25 cellular contexts compared by ENCODE assay signal in genomic region chr15:74060251-74060650, GRCh38. TPM values are rescaled to one million over a fixed set of nuclear protein-coding genes. Genes with fewer than 3 reads are reported as not detected.
"Had no signal": no experiment of that assay in that cellular context is flagged by ENCODE, and none has a peak within 500 bp of the region (broad histone marks: within the 10 kb centered on the region; RNA-seq: fewer than 3 reads in every experiment).

No MANE protein-coding gene starts in this region.

- ATAC-seq: foreskin keratinocyte, heart left ventricle, left lobe of liver, natural killer cell, right cardiac atrium had no signal

- H3K27me3 ChIP-seq: colonic mucosa, heart left ventricle, ovary had no signal

- H3K4me3 Mint-ChIP-seq: endodermal cell, mesothelial cell of epicardium, natural killer cell, neural crest cell had no signal

- H3K4me1 Mint-ChIP-seq: endodermal cell, mesothelial cell of epicardium, natural killer cell, neural crest cell had no signal

- H3K27ac ChIP-seq: colonic mucosa, foreskin keratinocyte, heart left ventricle, ovary, tibial artery had no signal

- H3K9me3 ChIP-seq: colonic mucosa, heart left ventricle, ovary, tibial artery had no signal

- H3K27ac Mint-ChIP-seq: endodermal cell, mesothelial cell of epicardium, natural killer cell, progenitor cell of endocrine pancreas had no signal

- H3K27me3 Mint-ChIP-seq: stimulated activated naive CD8-positive, alpha-beta T cell treated with anti-CD3 and anti-CD28 coated beads, Interleukin-15, Interleukin-2, amounts not matched to agents 100 ng/mL and 50 ng/mL, for 24 hours had no signal

- H3K4me3 ChIP-seq: colonic mucosa, heart left ventricle, ovary, tibial artery had no signal

- H3K36me3 Mint-ChIP-seq: mesothelial cell of epicardium, natural killer cell had no signal

- H3K9me3 Mint-ChIP-seq: mesothelial cell of epicardium; natural killer cell; neural crest cell; stimulated activated naive CD8-positive, alpha-beta T cell treated with anti-CD3 and anti-CD28 coated beads, Interleukin-15, Interleukin-2, amounts not matched to agents 100 ng/mL and 50 ng/mL, for 24 hours had no signal

- DNase-seq: effector CD4-positive, alpha-beta T cell; endodermal cell; erythroblast; foreskin keratinocyte; heart left ventricle; hippocampal formation; natural killer cell; nucleus accumbens; right cardiac atrium; small intestine; stimulated activated CD4-positive, alpha-beta T cell treated with anti-CD3 and anti-CD28 coated beads, Interleukin-2, amount 100 ng/mL, for 48 hours; tibial artery had no signal

- H3K4me1 ChIP-seq: colonic mucosa, foreskin keratinocyte, heart left ventricle, tibial artery had no signal

- H3K36me3 ChIP-seq: colonic mucosa, heart left ventricle, ovary, tibial artery had no signal

RNA-seq across cellular contexts. Expression of gene GOLGA6A, which starts 22.1 kb away (rescaled TPM):
- total RNA-seq: colonic mucosa, dermis microvascular lymphatic vessel endothelial cell, endothelial cell of umbilical vein, foreskin keratinocyte, heart left ventricle, mucosa of gallbladder, myocyte, neural crest cell, right cardiac atrium, temporal lobe, urinary bladder had no signal
- polyA plus RNA-seq: endothelial cell of umbilical vein, foreskin keratinocyte, heart left ventricle, right cardiac atrium had no signal
